In the genomic region with DNA sequence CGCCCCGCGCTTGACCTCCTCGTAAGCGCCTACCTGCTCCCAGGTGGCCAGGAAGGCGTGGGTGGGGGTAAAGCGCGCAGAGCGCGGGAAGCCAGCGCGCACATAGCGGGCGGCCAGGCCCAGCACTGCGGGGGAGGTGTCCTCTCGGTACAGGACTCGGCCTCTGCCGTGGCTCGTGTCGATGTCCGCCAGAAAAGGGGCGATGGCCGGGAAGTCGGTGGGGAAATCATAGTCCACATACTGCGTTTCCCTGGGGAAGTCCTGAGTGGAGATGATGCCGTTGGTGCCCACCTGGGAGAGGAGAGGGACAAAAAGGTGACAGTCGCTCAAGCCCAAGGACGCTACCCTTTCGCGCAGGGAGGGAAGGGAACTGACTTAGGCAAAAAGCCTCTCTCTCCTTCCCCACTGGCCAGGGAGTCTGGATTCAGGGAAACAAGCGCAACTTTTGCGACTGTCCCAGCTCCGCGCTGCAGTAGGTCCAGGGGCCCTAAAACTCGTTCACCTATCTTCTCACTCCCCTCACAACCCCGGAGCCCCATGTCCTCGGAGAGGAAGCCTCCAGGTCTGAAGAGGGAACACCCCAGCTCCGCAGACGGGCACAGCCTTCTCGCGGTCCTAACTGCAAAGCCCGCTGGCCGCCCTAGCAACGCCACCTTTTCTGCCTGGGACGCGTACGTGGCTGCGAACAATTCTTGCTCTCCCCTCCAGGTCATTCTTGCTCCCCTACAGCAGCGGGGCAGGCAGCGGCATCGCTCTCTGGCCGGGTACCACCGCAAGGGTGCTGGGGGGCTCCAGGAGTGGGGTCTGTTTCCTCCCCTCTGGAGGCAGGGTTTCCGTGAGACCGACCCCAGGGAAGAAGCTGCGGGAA, we compare ENCODE assay signal across 8 cellular contexts. TPM values are rescaled to one million over a fixed set of nuclear protein-coding genes. Genes with fewer than 3 reads are reported as not detected.
DNase-seq lines count a peak whose midpoint lies in the region; ATAC-seq and TF ChIP-seq lines count a peak whose summit lies in the region.

No MANE protein-coding gene starts in this region.

- CTCF ChIA-PET in PC-3 (lab: Charles Lee): no interaction called here

- H3K9me3 ChIP-seq in PC-3 (ENCODE audit: low read length) (no peaks in the 10 kb centered on the region), uterus (no peaks in the 10 kb centered on the region)
- no peaks in the 10 kb centered on the region for H3K9me3 ChIP-seq in effector memory CD4-positive, alpha-beta T cell (ENCODE audit: control insufficient read depth, low read length)

- H3K27me3 Mint-ChIP-seq in mesothelial cell of epicardium (ENCODE audit: low read depth): peaks cover 62% of the 10 kb centered on the region

- H3K4me2 ChIP-seq in PC-3 (ENCODE audit: low read length): peak overlapping the region; percentile 94

- H3K9me2 ChIP-seq in PC-3 (replicated peaks; ENCODE audit: low read length): no peaks in the 10 kb centered on the region

- ATAC-seq in PC-3: peak; percentile 64
- no peak for ATAC-seq in GM18861 (IDR thresholded peaks at IDR 0.05; ENCODE audit: unreplicated experiment)
- ATAC-seq in GM21737 (IDR thresholded peaks at IDR 0.05; ENCODE audit: unreplicated experiment): no peak
- ATAC-seq in GM21390 (IDR thresholded peaks at IDR 0.05; ENCODE audit: unreplicated experiment): no peak

- TF ChIP-seq CTCF in GM10266 (IDR thresholded peaks at IDR 0.05; ENCODE audit: control insufficient read depth, insufficient read depth, low read depth, missing control alignments) (no peak), PC-3 (conservative IDR thresholded peaks at IDR 0.05; ENCODE audit: low read depth, low read length) (no peak), mesothelial cell of epicardium (IDR thresholded peaks at IDR 0.05; ENCODE audit: unreplicated experiment) (no peak), uterus (IDR thresholded peaks at IDR 0.05) (no peak)

- TSS peak; percentile 28 for BruUV-seq in PC-3 (replicated peaks; lab: Mats Ljungman, UMichigan)

- no peaks in the 10 kb centered on the region for H4K20me1 ChIP-seq in PC-3 (ENCODE audit: low read length)

- peak overlapping the region; percentile 79 for H3K4me3 Mint-ChIP-seq in mesothelial cell of epicardium

- no peak for TF ChIP-seq POLR2A in uterus (IDR thresholded peaks at IDR 0.05)

- H3K4me1 ChIP-seq in PC-3 (ENCODE audit: insufficient read depth, low read length) (no peaks in the 10 kb centered on the region), uterus (peaks cover 5 to 7% of the 10 kb centered on the region in 2 donors)
- peaks cover 21% of the 10 kb centered on the region for H3K4me1 ChIP-seq in effector memory CD4-positive, alpha-beta T cell (ENCODE audit: control insufficient read depth, insufficient read depth, low read length, poor library complexity, severe bottlenecking)

- intact Hi-C loops in PC-3 (cut with micrococcal nuclease) (no loop called here), uterus (cut with DNase I; ENCODE audit: low total_unique reads) (no loop called here)

- peak overlapping the region; percentile 69 for H3K4me3 ChIP-seq in PC-3 (ENCODE audit: low read length)
- H3K4me3 ChIP-seq in effector memory CD4-positive, alpha-beta T cell (ENCODE audit: insufficient read depth, low read depth, low read length, poor library complexity, severe bottlenecking): peak overlapping the region; percentile 64
- H3K4me3 ChIP-seq in uterus: peak overlapping the region; percentile 62 to 88

- H3K4me1 Mint-ChIP-seq in mesothelial cell of epicardium: peaks cover 37% of the 10 kb centered on the region

- DNase-seq in GM10266 (ENCODE audit: extremely low spot score) (peak; percentile 36), PC-3 (peak; percentile 26), mesothelial cell of epicardium (ENCODE audit: low spot score in 2 of 2, unreplicated experiment in 2 of 2) (peak; percentile 33 to 60), uterus (peak; percentile 43 to 49)
- DNase-seq in effector memory CD4-positive, alpha-beta T cell: no peak

- H3F3A ChIP-seq in PC-3 (ENCODE audit: low read length, unreplicated experiment): no peaks in the 10 kb centered on the region

- H3K27me3 ChIP-seq in PC-3 (ENCODE audit: low read length): no peaks in the 10 kb centered on the region
- peaks cover 12% of the 10 kb centered on the region for H3K27me3 ChIP-seq in effector memory CD4-positive, alpha-beta T cell (replicated peaks; ENCODE audit: control insufficient read depth, insufficient read depth, low read length, poor library complexity, severe bottlenecking)
- H3K27me3 ChIP-seq in uterus: no peaks in the 10 kb centered on the region

- H3K27ac Mint-ChIP-seq in mesothelial cell of epicardium: peak overlapping the region; percentile 75

- H3K79me2 ChIP-seq in PC-3 (ENCODE audit: low read length): no peaks in the 10 kb centered on the region

- H3K36me3 ChIP-seq in PC-3 (ENCODE audit: low read depth, low read length): no peaks in the 10 kb centered on the region
- H3K36me3 ChIP-seq in effector memory CD4-positive, alpha-beta T cell (ENCODE audit: control insufficient read depth, insufficient read depth, low read length): no peaks in the 10 kb centered on the region
- no peaks in the 10 kb centered on the region for H3K36me3 ChIP-seq in uterus

- no peaks in the 10 kb centered on the region for H3K9me3 Mint-ChIP-seq in mesothelial cell of epicardium

- POLR2A ChIA-PET in PC-3 (lab: Charles Lee; ENCODE audit: unreplicated experiment): interaction anchor here (0.9 kb wide), 1 partner anchor 21 kb away, joined by 3 read pairs; no protein-coding TSS in a partner anchor

- peak overlapping the region; percentile 98 for H2AFZ ChIP-seq in PC-3 (ENCODE audit: low read length)

- H3K27ac ChIP-seq in PC-3 (ENCODE audit: low read length) (no peak overlapping the region), uterus (peak overlapping the region; percentile 83 to 93)
- no peak overlapping the region for H3K27ac ChIP-seq in effector memory CD4-positive, alpha-beta T cell (ENCODE audit: insufficient read depth, low read length, poor library complexity, severe bottlenecking)

- H3K36me3 Mint-ChIP-seq in mesothelial cell of epicardium: no peaks in the 10 kb centered on the region

- peak overlapping the region; percentile 13; the same call in 1 of the 2 replicates for H3K9ac ChIP-seq in PC-3 (ENCODE audit: low read length)

RNA-seq across cellular contexts. Expression of a gene that starts 0.8 kb away (rescaled TPM):
- total RNA-seq in PC-3 (2014; rRNA removed) (2.5 and 3.1 TPM in 2 replicates), mesothelial cell of epicardium (103 to 124 TPM (median 120 TPM) in 3 replicates), uterus (10 to 100 TPM in 3 of 4 donors, 1 to 10 TPM in 1; 8.2 to 92.6 (median 32.4) TPM)

Comparison
In these comparisons a context has a peak if more than half of its experiments do, and no peak if none do; other contexts are left out.
1. DNase-seq: peak in GM10266 (single experiment), PC-3 (single experiment), mesothelial cell of epicardium (2 of 2) and uterus (2 of 2); none in effector memory CD4-positive, alpha-beta T cell (0 of 3).
2. H3K27ac ChIP-seq: peak in uterus (2 of 2); none in PC-3 (single experiment) and effector memory CD4-positive, alpha-beta T cell (single experiment).
3. Peak in every context shown above with its lines, with median percentiles within 50 percentile points of each other: H3K4me3 ChIP-seq.